ENCODE assay signal across 9 cellular contexts in genomic region chr11:1837171-1838076, GRCh38. TPM values are rescaled to one million over a fixed set of nuclear protein-coding genes. Genes with fewer than 3 reads are reported as not detected.
A peak's percentile ranks its signal among the peaks of the same experiment; 100 is the strongest.
DNase-seq lines count a peak whose midpoint lies in the region; ATAC-seq and TF ChIP-seq lines count a peak whose summit lies in the region.
"Had no signal": no experiment of that assay in that cellular context is flagged by ENCODE, and none has a peak within 500 bp of the region (broad histone marks: within the 10 kb centered on the region; RNA-seq: fewer than 3 reads in every experiment).

No MANE protein-coding gene starts in this region.

- H3K36me3 Mint-ChIP-seq in T-helper 17 cell (ENCODE audit: low read depth): no peaks in the 10 kb centered on the region

- no peak overlapping the region for H3K9ac ChIP-seq in adipocyte (ENCODE audit: low read length)

- peak; percentile 90 for TF ChIP-seq CTCF in AG04450 (IDR thresholded peaks at IDR 0.05; ENCODE audit: low read depth, low read length)

- no peak overlapping the region for H3K4me3 Mint-ChIP-seq in T-helper 17 cell
- H3K4me3 Mint-ChIP-seq: stimulated activated naive CD8-positive, alpha-beta T cell treated with anti-CD3 and anti-CD28 coated beads, Interleukin-15, Interleukin-2, amounts not matched to agents 100 ng/mL and 50 ng/mL, for 24 hours had no signal

- DNase-seq in AG04450 (ENCODE audit: low read depth, low spot score) (no peak), T-helper 17 cell (peak; percentile 67 to 72 (median 69)), adipocyte (ENCODE audit: low read depth) (peak; percentile 88), iPS DF 4.7 (ENCODE audit: extremely low read depth, low spot score) (peak; percentile 38)
- DNase-seq in stimulated activated CD4-positive, alpha-beta T cell treated with anti-CD3 and anti-CD28 coated beads, Interleukin-2, amount 100 ng/mL, for 24 hours: peak; percentile 82 to 83

- no peaks in the 10 kb centered on the region for H3K4me1 ChIP-seq in adipocyte (ENCODE audit: control insufficient read depth, insufficient read depth, low read length)

- H3K27me3 ChIP-seq in AG04450 (ENCODE audit: control insufficient read depth, insufficient read depth, low read length): peaks cover 8% of the 10 kb centered on the region
- H3K27me3 ChIP-seq in adipocyte (replicated peaks; ENCODE audit: control insufficient read depth, insufficient read depth, low read length): peaks cover 8% of the 10 kb centered on the region

- ATAC-seq in GM18867 (IDR thresholded peaks at IDR 0.05; ENCODE audit: unreplicated experiment) (peak; percentile 48), HG03460 (IDR thresholded peaks at IDR 0.05; ENCODE audit: unreplicated experiment) (peak; percentile 59), T-helper 17 cell (peak; percentile 88), GM18858 (IDR thresholded peaks at IDR 0.05; ENCODE audit: unreplicated experiment) (no peak)

- POLR2A ChIA-PET in AG04450 (lab: Yijun Ruan, JAX): no interaction called here

- H3K27me3 Mint-ChIP-seq in T-helper 17 cell: peaks cover 8% of the 10 kb centered on the region

- H3K9me3 ChIP-seq in AG04450 (ENCODE audit: control insufficient read depth, insufficient read depth, low read length): no peaks in the 10 kb centered on the region; the same call in 1 of the 2 replicates
- no peaks in the 10 kb centered on the region for H3K9me3 ChIP-seq in T-helper 17 cell (ENCODE audit: control insufficient read depth, low read length, poor library complexity, severe bottlenecking)
- H3K9me3 ChIP-seq in adipocyte (ENCODE audit: control insufficient read depth, low read length): no peaks in the 10 kb centered on the region

- CTCF ChIA-PET in AG04450 (lab: Charles Lee): interaction anchor here (0.8 to 6.1 kb wide), 6 partner anchors 144 to 319 kb away, joined by 3 to 41 read pairs (median 8); no protein-coding TSS in a partner anchor

- H3K36me3 ChIP-seq in adipocyte (ENCODE audit: control insufficient read depth, insufficient read depth, low read length, severe bottlenecking): no peaks in the 10 kb centered on the region

- H3K27ac Mint-ChIP-seq in T-helper 17 cell: no peak overlapping the region
- H3K27ac Mint-ChIP-seq: stimulated activated naive CD8-positive, alpha-beta T cell treated with anti-CD3 and anti-CD28 coated beads, Interleukin-15, Interleukin-2, amounts not matched to agents 100 ng/mL and 50 ng/mL, for 24 hours had no signal

- H3K27ac ChIP-seq in AG04450 (ENCODE audit: low read depth, low read length): no peak overlapping the region

- H3K4me1 Mint-ChIP-seq in T-helper 17 cell: peaks cover 3% of the 10 kb centered on the region

- H3K4me3 ChIP-seq in AG04450 (ENCODE audit: low read depth, low read length) (no peak overlapping the region), adipocyte (ENCODE audit: low read length) (no peak overlapping the region)

RNA-seq across cellular contexts. Expression of gene TNNI2, which starts 1.4 kb away (rescaled TPM):
- polyA plus RNA-seq in AG04450 (2011; rRNA removed): not detected in 2 replicates
- polyA minus RNA-seq in AG04450 (2011; rRNA and poly(A)+ RNA removed): not detected in 2 replicates
- total RNA-seq in T-helper 17 cell: not detected

RNA-seq across cellular contexts. Expression of gene SYT8, which starts 2.6 kb away (rescaled TPM):
- not detected in 2 replicates for polyA plus RNA-seq in AG04450 (2011; rRNA removed)
- polyA minus RNA-seq in AG04450 (2011; rRNA and poly(A)+ RNA removed): not detected in 2 replicates
- total RNA-seq in T-helper 17 cell: not detected

RNA-seq across cellular contexts. Expression of gene LSP1, which starts 15.5 kb away (rescaled TPM):
- polyA plus RNA-seq in AG04450 (2011; rRNA removed): 0.10 TPM in 1 of 2 replicates, not detected in the other
- not detected in 2 replicates for polyA minus RNA-seq in AG04450 (2011; rRNA and poly(A)+ RNA removed)
- total RNA-seq in T-helper 17 cell: 100 to 1,000 TPM; 297 to 299 TPM

RNA-seq across cellular contexts. Expression of gene PRR33, which starts 54.3 kb away (rescaled TPM):
- not detected in 2 replicates for polyA plus RNA-seq in AG04450 (2011; rRNA removed)
- polyA minus RNA-seq in AG04450 (2011; rRNA and poly(A)+ RNA removed): not detected in 2 replicates
- not detected for total RNA-seq in T-helper 17 cell
